In genomic region chr18:21703241-21703820, GRCh38 we compare ENCODE assay signal across 8 cellular contexts. TPM values are rescaled to one million over a fixed set of nuclear protein-coding genes. Genes with fewer than 3 reads are reported as not detected.
DNase-seq lines count a peak whose midpoint lies in the region; ATAC-seq and FAIRE-seq lines count a peak whose summit lies in the region.

No MANE protein-coding gene starts in this region.

- H3K4me3 ChIP-seq in iPS DF 6.9 (ENCODE audit: low read length) (peak overlapping the region; percentile 58; the same call in 1 of the 2 replicates), small intestine (ENCODE audit: low read depth in 1 of 2, low read length in 2 of 2) (peak overlapping the region; percentile 65 to 79)

- no peaks in the 10 kb centered on the region for H3K9me3 ChIP-seq in iPS DF 6.9 (ENCODE audit: control insufficient read depth, insufficient read depth, low read length)
- no peaks in the 10 kb centered on the region for H3K9me3 ChIP-seq in small intestine (ENCODE audit: control insufficient read depth, low read depth)

- H3K27me3 ChIP-seq in iPS DF 6.9 (ENCODE audit: control insufficient read depth, insufficient read depth, low read length): no peaks in the 10 kb centered on the region
- no peaks in the 10 kb centered on the region for H3K27me3 ChIP-seq in small intestine (ENCODE audit: control insufficient read depth in 2 of 2, insufficient read depth in 2 of 2, low read length in 2 of 2)

- H3K9me3 Mint-ChIP-seq in activated T-cell treated with anti-CD3 and anti-CD28 coated beads, Interleukin-2, amount 50 U/mL, for 4 hours: no peaks in the 10 kb centered on the region

- no peak for ATAC-seq in activated T-cell treated with anti-CD3 and anti-CD28 coated beads, Interleukin-2, amount 50 U/mL, for 4 hours
- no peak for ATAC-seq in HG03469 (IDR thresholded peaks at IDR 0.05; ENCODE audit: unreplicated experiment)

- no peak for DNase-seq in activated T-cell treated with anti-CD3 and anti-CD28 coated beads, Interleukin-2, amount 50 U/mL, for 4 hours
- DNase-seq in activated T-cell treated with anti-CD3 and anti-CD28 coated beads for 4 hours: no peak
- peak; percentile 12 for DNase-seq in MV-4-11 (lab: John Stamatoyannopoulos, UW)
- peak; percentile 72 for DNase-seq in activated effector memory CD4-positive, alpha-beta T cell treated with anti-CD3 and anti-CD28 coated beads, Interleukin-2, amount 50 U/mL, for 16 hours
- DNase-seq in iPS DF 6.9 (ENCODE audit: low read depth, low spot score): no peak
- peak; percentile 32 for DNase-seq in small intestine
- DNase-seq in NCI-H1436 (lab: John Stamatoyannopoulos, UW): no peak

- H3K27ac ChIP-seq in iPS DF 6.9 (ENCODE audit: low read length) (no peak overlapping the region), small intestine (ENCODE audit: low read depth in 1 of 2, low read length in 1 of 2) (peak overlapping the region; percentile 88 to 95)

- H3K4me3 Mint-ChIP-seq in activated T-cell treated with anti-CD3 and anti-CD28 coated beads, Interleukin-2, amount 50 U/mL, for 4 hours: peak overlapping the region; percentile 92

- H3K36me3 Mint-ChIP-seq in activated T-cell treated with anti-CD3 and anti-CD28 coated beads, Interleukin-2, amount 50 U/mL, for 4 hours (ENCODE audit: insufficient read depth): peaks cover 8% of the 10 kb centered on the region

- no peak for FAIRE-seq in small intestine (lab: Jason Lieb, UNC)

- WGBS in iPS DF 6.9 (ENCODE audit: insufficient coverage, insufficient read length): no CpG with 5 or more reads among the region's 17 CpGs
- WGBS in small intestine, 3 donors: 0 to 3% (median 1%) methylated on average over 17 of the region's 17 CpGs

- no peaks in the 10 kb centered on the region for H3K4me1 ChIP-seq in iPS DF 6.9 (ENCODE audit: control insufficient read depth, insufficient read depth, low read length)
- peaks cover 3% of the 10 kb centered on the region in 2 donors for H3K4me1 ChIP-seq in small intestine (ENCODE audit: control insufficient read depth in 2 of 2, insufficient read depth in 1 of 2, low read depth in 1 of 2, low read length in 1 of 2)

- H3K4me1 Mint-ChIP-seq in activated T-cell treated with anti-CD3 and anti-CD28 coated beads, Interleukin-2, amount 50 U/mL, for 4 hours (ENCODE audit: low read depth): peaks cover 19% of the 10 kb centered on the region

- H3K36me3 ChIP-seq in iPS DF 6.9 (ENCODE audit: control insufficient read depth, insufficient read depth, low read length): peaks cover 5% of the 10 kb centered on the region
- peaks cover 4% of the 10 kb centered on the region in 2 donors for H3K36me3 ChIP-seq in small intestine (ENCODE audit: control insufficient read depth in 2 of 2, insufficient read depth in 2 of 2, low read length in 2 of 2)

- H3K27me3 Mint-ChIP-seq in activated T-cell treated with anti-CD3 and anti-CD28 coated beads, Interleukin-2, amount 50 U/mL, for 4 hours (ENCODE audit: low read depth): no peaks in the 10 kb centered on the region

RNA-seq across cellular contexts. Expression of gene ABHD3, which starts 1.2 kb away (rescaled TPM):
- total RNA-seq in activated T-cell treated with anti-CD3 and anti-CD28 coated beads, Interleukin-2, amount 50 U/mL, for 4 hours: 10 to 100 TPM in 2 of 3 donors, 1 to 10 TPM in 1; 9.5 to 12.9 (median 11.1) TPM
- 100 to 1,000 TPM in 1 of 3 donors, 10 to 100 TPM in 2; 27.4 to 104 (median 40.8) TPM for polyA plus RNA-seq in small intestine

RNA-seq across cellular contexts. Expression of gene MIB1, which starts 37.3 kb away (rescaled TPM):
- 10 to 100 TPM; 12.3 to 16.8 (median 16.0) TPM for total RNA-seq in activated T-cell treated with anti-CD3 and anti-CD28 coated beads, Interleukin-2, amount 50 U/mL, for 4 hours
- polyA plus RNA-seq in small intestine: 1 to 10 TPM; 3.1 to 5.1 (median 3.5) TPM

Comparison
In these comparisons a context has a peak if more than half of its experiments do, and no peak if none do; other contexts are left out.
1. DNase-seq: peak in MV-4-11 (single experiment), activated effector memory CD4-positive, alpha-beta T cell treated with anti-CD3 and anti-CD28 coated beads, Interleukin-2, amount 50 U/mL, for 16 hours (single experiment) and small intestine (single experiment); none in activated T-cell treated with anti-CD3 and anti-CD28 coated beads, Interleukin-2, amount 50 U/mL, for 4 hours (single experiment), activated T-cell treated with anti-CD3 and anti-CD28 coated beads for 4 hours (single experiment), iPS DF 6.9 (single experiment) and NCI-H1436 (single experiment).